ENCODE assay signal across 23 cellular contexts in the genomic region with DNA sequence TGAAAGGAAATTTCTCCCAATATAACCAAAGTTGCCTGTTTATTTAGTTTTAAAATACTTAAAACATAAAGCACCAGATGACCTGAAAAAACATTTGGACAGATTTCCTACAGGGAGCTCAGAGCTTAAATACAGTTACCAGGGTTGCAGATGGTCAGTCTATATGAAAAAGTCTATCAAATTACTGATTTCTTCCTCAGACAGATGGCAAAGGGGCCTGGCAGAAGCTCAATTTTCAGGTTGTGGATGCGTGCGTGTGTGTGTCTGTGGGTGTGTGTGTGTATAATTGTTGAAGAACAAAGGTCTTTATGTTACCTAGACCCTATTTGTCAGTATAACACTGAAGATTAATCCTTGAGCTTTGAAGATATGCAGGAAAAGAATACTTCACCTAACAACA.
DNase-seq lines count a peak whose midpoint lies in the region; ATAC-seq and TF ChIP-seq lines count a peak whose summit lies in the region.
"Had no signal": no experiment of that assay in that cellular context is flagged by ENCODE, and none has a peak within 500 bp of the region (broad histone marks: within the 10 kb centered on the region; RNA-seq: fewer than 3 reads in every experiment).

No MANE protein-coding gene starts in this region.

- ATAC-seq in GM19397 (IDR thresholded peaks at IDR 0.05; ENCODE audit: unreplicated experiment) (no peak), GM19395 (IDR thresholded peaks at IDR 0.05; ENCODE audit: unreplicated experiment) (no peak), GM19035 (IDR thresholded peaks at IDR 0.05; ENCODE audit: unreplicated experiment) (no peak)
- ATAC-seq: gastrocnemius medialis; left ventricle myocardium superior; stimulated activated naive CD8-positive, alpha-beta T cell treated with anti-CD3 and anti-CD28 coated beads, Interleukin-15, Interleukin-2, amounts not matched to agents 100 U/mL and 50 U/mL, for 24 hours had no signal

- peak overlapping the region; percentile 57 for H3K4me3 Mint-ChIP-seq in glutamatergic neuron (ENCODE audit: unreplicated experiment)
- H3K4me3 Mint-ChIP-seq: activated naive CD8-positive, alpha-beta T cell treated with anti-CD3 and anti-CD28 coated beads, Interleukin-2, amount 10 ng/mL, durations not matched to agents 7 days and 5 days; CD4-positive, CD25-positive, alpha-beta regulatory T cell; central memory CD8-positive, alpha-beta T cell; IgD-negative memory B cell had no signal

- H3K36me3 Mint-ChIP-seq in glutamatergic neuron (ENCODE audit: unreplicated experiment) = no peaks in the 10 kb centered on the region
- H3K36me3 Mint-ChIP-seq: activated naive CD8-positive, alpha-beta T cell treated with anti-CD3 and anti-CD28 coated beads, Interleukin-2, amount 10 ng/mL, durations not matched to agents 7 days and 5 days; CD4-positive, CD25-positive, alpha-beta regulatory T cell; IgD-negative memory B cell had no signal

- no peak for TF ChIP-seq CTCF in glutamatergic neuron (IDR thresholded peaks at IDR 0.05; ENCODE audit: partially characterized antibody, unreplicated experiment)

- DNase-seq in DMS 273 treated with DMSO at 0.1 percent for 48 hours (lab: John Stamatoyannopoulos, UW) = peak; percentile 86
- DNase-seq in NCI-H2081 treated with DMSO at 0.1 percent for 48 hours (lab: John Stamatoyannopoulos, UW) = peak; percentile 5
- peak; percentile 20 for DNase-seq in NCI-H748 treated with DMSO at 0.1 percent for 48 hours (lab: John Stamatoyannopoulos, UW)
- peak; percentile 19 for DNase-seq in glutamatergic neuron
- no peak for DNase-seq in AG08396 (ENCODE audit: low spot score)
- DNase-seq: activated CD4-positive, alpha-beta T cell treated with anti-CD3 and anti-CD28 coated beads for 4 hours; activated gamma-delta T cell; activated naive CD8-positive, alpha-beta T cell treated with anti-CD3 and anti-CD28 coated beads, Interleukin-2, amount 10 ng/mL, durations not matched to agents 7 days and 5 days; activated T-cell treated with anti-CD3 and anti-CD28 coated beads for 4 hours; CD4-positive, CD25-positive, alpha-beta regulatory T cell; gastrocnemius medialis; hypothalamus; left ventricle myocardium superior; NCI-H1105; NCI-H526 treated with DMSO at 0.1 percent for 48 hours; nucleus accumbens; stimulated activated naive CD8-positive, alpha-beta T cell treated with anti-CD3 and anti-CD28 coated beads, Interleukin-15, Interleukin-2, amounts not matched to agents 100 U/mL and 50 U/mL, for 24 hours; testis had no signal

- H3K9me3 Mint-ChIP-seq in glutamatergic neuron (ENCODE audit: unreplicated experiment) = peaks cover 5% of the 10 kb centered on the region
- H3K9me3 Mint-ChIP-seq: activated naive CD8-positive, alpha-beta T cell treated with anti-CD3 and anti-CD28 coated beads, Interleukin-2, amount 10 ng/mL, durations not matched to agents 7 days and 5 days had no signal

- peaks cover 5% of the 10 kb centered on the region for H3K27me3 Mint-ChIP-seq in glutamatergic neuron (ENCODE audit: unreplicated experiment)
- H3K27me3 Mint-ChIP-seq: activated naive CD8-positive, alpha-beta T cell treated with anti-CD3 and anti-CD28 coated beads, Interleukin-2, amount 10 ng/mL, durations not matched to agents 7 days and 5 days; central memory CD8-positive, alpha-beta T cell had no signal

- H3K27ac Mint-ChIP-seq in glutamatergic neuron (ENCODE audit: unreplicated experiment) = peak overlapping the region; percentile 96
- H3K27ac Mint-ChIP-seq: activated naive CD8-positive, alpha-beta T cell treated with anti-CD3 and anti-CD28 coated beads, Interleukin-2, amount 10 ng/mL, durations not matched to agents 7 days and 5 days; CD4-positive, CD25-positive, alpha-beta regulatory T cell; IgD-negative memory B cell had no signal

- H3K4me1 Mint-ChIP-seq in glutamatergic neuron (ENCODE audit: low read depth, unreplicated experiment) = peaks cover 21% of the 10 kb centered on the region
- H3K4me1 Mint-ChIP-seq: activated naive CD8-positive, alpha-beta T cell treated with anti-CD3 and anti-CD28 coated beads, Interleukin-2, amount 10 ng/mL, durations not matched to agents 7 days and 5 days; CD4-positive, CD25-positive, alpha-beta regulatory T cell; central memory CD8-positive, alpha-beta T cell; IgD-negative memory B cell had no signal
